10 cellular contexts compared by ENCODE assay signal in the genomic region with DNA sequence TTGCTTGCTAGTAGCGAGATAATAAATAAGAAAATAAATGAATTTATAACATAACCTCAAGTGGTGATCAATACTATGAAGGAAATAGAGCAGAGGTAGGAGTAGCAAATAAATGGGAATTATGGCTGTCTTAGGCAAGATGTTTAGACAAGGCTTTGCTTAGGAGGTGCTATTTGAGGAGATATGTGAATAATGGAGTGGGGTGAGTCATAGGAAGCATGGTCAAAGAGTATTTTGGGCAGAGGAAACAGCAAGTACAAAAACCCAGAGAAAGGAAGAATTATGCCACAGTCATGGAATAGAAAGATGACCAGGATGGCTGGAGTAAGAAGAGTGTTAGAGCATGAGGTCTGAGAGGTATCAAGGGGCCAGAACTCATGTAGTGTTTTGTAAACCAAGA. TPM values are rescaled to one million over a fixed set of nuclear protein-coding genes. Genes with fewer than 3 reads are reported as not detected.
DNase-seq lines count a peak whose midpoint lies in the region; ATAC-seq, FAIRE-seq and TF ChIP-seq lines count a peak whose summit lies in the region.
"Had no signal": no experiment of that assay in that cellular context is flagged by ENCODE, and none has a peak within 500 bp of the region (broad histone marks: within the 10 kb centered on the region; RNA-seq: fewer than 3 reads in every experiment).

No MANE protein-coding gene starts in this region.

- H2AFZ ChIP-seq in keratinocyte (ENCODE audit: control insufficient read depth, low read length) = no peak overlapping the region

- H3K9ac ChIP-seq in keratinocyte (ENCODE audit: control insufficient read depth, extremely low read depth, insufficient read depth, low read length) = no peak overlapping the region

- peaks cover 2% of the 10 kb centered on the region for H3K79me2 ChIP-seq in keratinocyte (ENCODE audit: control insufficient read depth, insufficient read depth, low read length)

- H3K9me1 ChIP-seq in keratinocyte (ENCODE audit: control insufficient read depth, extremely low read depth, insufficient read depth, low read length) = no peaks in the 10 kb centered on the region

- H3K27ac ChIP-seq in keratinocyte (ENCODE audit: control insufficient read depth, insufficient read depth, low read length) = no peak overlapping the region

- peak; percentile 64 for DNase-seq in AG10803 (ENCODE audit: low read depth)
- peak; percentile 90 for DNase-seq in HT1080 (ENCODE audit: low read depth)
- peak; percentile 28 for DNase-seq in astrocyte of the cerebellum (ENCODE audit: low read depth)
- DNase-seq in keratinocyte (ENCODE audit: low read depth, low spot score) = no peak
- no peak for DNase-seq in stimulated activated CD4-positive, alpha-beta T cell treated with anti-CD3 and anti-CD28 coated beads, Interleukin-2, amount 100 ng/mL, for 24 hours
- no peak for DNase-seq in hypothalamus (lab: John Stamatoyannopoulos, UW)
- no peak for DNase-seq in C1 segment of cervical spinal cord (lab: John Stamatoyannopoulos, UW)
- DNase-seq: activated CD4-positive, alpha-beta T cell treated with anti-CD3 and anti-CD28 coated beads, Interleukin-2, amount 10 ng/mL, durations not matched to agents 24 days and 14 days; COR-L47 had no signal

- no peak for TF ChIP-seq CTCF in AG10803 (conservative IDR thresholded peaks at IDR 0.05; ENCODE audit: low read length)
- TF ChIP-seq CTCF in astrocyte of the cerebellum (IDR thresholded peaks at IDR 0.05; ENCODE audit: low read depth, low read length, missing control alignments) = no peak
- TF ChIP-seq CTCF in keratinocyte (optimal IDR thresholded peaks at IDR 0.05 in 1 of 3, IDR thresholded peaks at IDR 0.05 in 1 of 3, conservative IDR thresholded peaks at IDR 0.05 in 1 of 3; ENCODE audit: extremely low read depth in 1 of 3, insufficient read depth in 2 of 3, low read length in 3 of 3) = no peak

- H4K20me1 ChIP-seq in keratinocyte (ENCODE audit: control insufficient read depth, extremely low read depth, insufficient read depth, low read length) = no peaks in the 10 kb centered on the region

- FAIRE-seq in keratinocyte (lab: Jason Lieb, UNC) = peak; percentile 72

- in situ Hi-C loops in astrocyte of the cerebellum (cut with HindIII; ENCODE audit: low sequenced_read_pairs) = no loop called here

- H3K27me3 ChIP-seq in keratinocyte (ENCODE audit: control insufficient read depth, extremely low read depth, insufficient read depth, low read length) = no peaks in the 10 kb centered on the region

- no peaks in the 10 kb centered on the region for H3K36me3 ChIP-seq in keratinocyte (ENCODE audit: control insufficient read depth in 2 of 2, extremely low read depth in 1 of 2, insufficient read depth in 2 of 2, low read length in 2 of 2)

- dilution Hi-C loops in keratinocyte (cut with MboI; ENCODE audit: extremely low pct_ligation_motif_present, low sequenced_read_pairs) = no loop called here

- no peak for ATAC-seq in GM19023 (IDR thresholded peaks at IDR 0.05; ENCODE audit: unreplicated experiment)

- peaks cover 24% of the 10 kb centered on the region for H3K4me1 ChIP-seq in keratinocyte (ENCODE audit: control insufficient read depth, extremely low read depth, insufficient read depth, low read length)

- peaks cover 2% of the 10 kb centered on the region for H3K9me3 ChIP-seq in keratinocyte (ENCODE audit: control insufficient read depth, low read depth, low read length)

- H3K4me3 ChIP-seq in AG10803 (ENCODE audit: low read length) (no peak overlapping the region), astrocyte of the cerebellum (ENCODE audit: low read depth, low read length) (no peak overlapping the region), keratinocyte (ENCODE audit: control insufficient read depth in 2 of 3, extremely low read depth in 1 of 3, insufficient read depth in 2 of 3, low read depth in 1 of 3, low read length in 3 of 3) (peak overlapping the region in 1 of 3 experiments; percentile 12)

- H3K4me2 ChIP-seq in keratinocyte (ENCODE audit: control insufficient read depth, extremely low read depth, insufficient read depth, low read depth, low read length) = no peak overlapping the region

RNA-seq across cellular contexts. Expression of a gene that starts 33.5 kb away (rescaled TPM):
- total RNA-seq in HT1080 (2014; rRNA removed; shearing (Covaris generic)) = not detected in 2 replicates
- not detected in 2 replicates for polyA plus RNA-seq in HT1080 (2015; cell fraction: cytosol; rRNA removed)
- not detected in 2 replicates for polyA plus RNA-seq in HT1080 (2015; cell fraction: nucleus; rRNA removed)
- polyA plus RNA-seq in keratinocyte = 6.1 to 20.0 TPM (median 19.2 TPM) in 3 replicates
- polyA plus RNA-seq in keratinocyte (2011; ENCODE audit: low read depth) = 26.4 TPM
- 4.4 and 7.5 TPM in 2 replicates for polyA plus RNA-seq in keratinocyte (2011; cell fraction: cytosol; rRNA removed)
- polyA plus RNA-seq in keratinocyte (2011; cell fraction: nucleus; rRNA removed) = 33.0 and 36.7 TPM in 2 replicates
- polyA plus RNA-seq in keratinocyte (2012; ENCODE audit: low replicate concordance) = 5.0 and 24.6 TPM in 2 replicates
- 1.5 to 6.6 TPM (median 4.6 TPM) in 3 replicates for polyA minus RNA-seq in keratinocyte
- polyA minus RNA-seq in keratinocyte (2011; cell fraction: cytosol; rRNA and poly(A)+ RNA removed) = 1.3 TPM
- 5.0 and 11.1 TPM in 2 replicates for polyA minus RNA-seq in keratinocyte (2011; cell fraction: nucleus; rRNA and poly(A)+ RNA removed)

Comparison
In these comparisons a context has a peak if more than half of its experiments do, and no peak if none do; other contexts are left out.
1. DNase-seq: peak in AG10803 (single experiment), HT1080 (single experiment) and astrocyte of the cerebellum (single experiment); none in keratinocyte (single experiment), stimulated activated CD4-positive, alpha-beta T cell treated with anti-CD3 and anti-CD28 coated beads, Interleukin-2, amount 100 ng/mL, for 24 hours (0 of 2), hypothalamus (0 of 51) and C1 segment of cervical spinal cord (0 of 14).